Comparison of ENCODE assay signal across 21 cellular contexts in genomic region chr16:76614255-76614654, GRCh38.
DNase-seq lines count a peak whose midpoint lies in the region; ATAC-seq and TF ChIP-seq lines count a peak whose summit lies in the region.
"Had no signal": no experiment of that assay in that cellular context is flagged by ENCODE, and none has a peak within 500 bp of the region (broad histone marks: within the 10 kb centered on the region; RNA-seq: fewer than 3 reads in every experiment).

No MANE protein-coding gene starts in this region.

- CTCF ChIA-PET in MCF 10A (lab: Yijun Ruan, JAX), result interaction anchor here (0.7 kb wide), 1 partner anchor 815 kb away, joined by 4 read pairs; no protein-coding TSS in a partner anchor

- TF ChIP-seq CTCF in MCF 10A (IDR thresholded peaks at IDR 0.05; ENCODE audit: unreplicated experiment), result no peak

- BruUV-seq in MCF 10A (replicated peaks; lab: Mats Ljungman, UMichigan), result no TSS peak

- intact Hi-C loops in MCF 10A (cut with micrococcal nuclease), result no loop called here

- no peak for ATAC-seq in HG03095 (IDR thresholded peaks at IDR 0.05; ENCODE audit: unreplicated experiment)
- no peak for ATAC-seq in stimulated activated naive B cell treated with anti-CD40 and anti-IgM and Interleukin-4, amounts not matched to agents 10 μg/mL and 1 μg/mL and 100 μg/mL, for 72 hours (replicated peaks)
- ATAC-seq: activated CD4-positive, CD25-positive, alpha-beta regulatory T cell treated with anti-CD3 and anti-CD28 coated beads, Interleukin-2, amount 50 U/mL, for 24 hours; activated CD8-positive, alpha-beta T cell treated with anti-CD3 and anti-CD28 coated beads for 36 hours; left cardiac atrium; PC-3; stimulated activated naive CD8-positive, alpha-beta T cell treated with anti-CD3 and anti-CD28 coated beads, Interleukin-15, amount 100 ng/mL, for 72 hours had no signal

- no peaks in the 10 kb centered on the region for H3K9me3 Mint-ChIP-seq in MCF 10A (ENCODE audit: unreplicated experiment)
- H3K9me3 Mint-ChIP-seq in stimulated activated naive B cell treated with anti-CD40 and anti-IgM and Interleukin-4, amounts not matched to agents 10 μg/mL and 1 μg/mL and 100 μg/mL, for 72 hours, result no peaks in the 10 kb centered on the region
- H3K9me3 Mint-ChIP-seq: activated CD8-positive, alpha-beta T cell treated with anti-CD3 and anti-CD28 coated beads for 36 hours had no signal

- no peak overlapping the region for H3K27ac Mint-ChIP-seq in MCF 10A (ENCODE audit: low read depth, unreplicated experiment)
- H3K27ac Mint-ChIP-seq in stimulated activated naive B cell treated with anti-CD40 and anti-IgM and Interleukin-4, amounts not matched to agents 10 μg/mL and 1 μg/mL and 100 μg/mL, for 72 hours, result no peak overlapping the region
- H3K27ac Mint-ChIP-seq: activated CD8-positive, alpha-beta T cell treated with anti-CD3 and anti-CD28 coated beads for 36 hours; HFFc6; stimulated activated naive CD8-positive, alpha-beta T cell treated with anti-CD3 and anti-CD28 coated beads, Interleukin-15, amount 100 ng/mL, for 72 hours had no signal

- DNase-seq in Ammon's horn (ENCODE audit: low spot score) (peak; percentile 47), NCI-H1105 treated with DMSO at 0.1 percent for 48 hours (lab: John Stamatoyannopoulos, UW) (peak; percentile 91), NCI-H446 treated with DMSO at 0.1 percent for 48 hours (lab: John Stamatoyannopoulos, UW) (peak; percentile 85), cerebellar cortex (ENCODE audit: low spot score) (peak; percentile 88), MCF 10A (ENCODE audit: unreplicated experiment) (no peak), NOMO-1 treated with dmso at 0.1 percent for 144 hours (lab: John Stamatoyannopoulos, UW; ENCODE audit: unreplicated experiment) (no peak)
- DNase-seq in stimulated activated naive B cell treated with anti-CD40 and anti-IgM and Interleukin-4, amounts not matched to agents 10 μg/mL and 1 μg/mL and 100 μg/mL, for 72 hours, result no peak
- DNase-seq: activated CD8-positive, alpha-beta T cell treated with anti-CD3 and anti-CD28 coated beads for 36 hours; activated naive CD4-positive, alpha-beta T cell treated with Interleukin-2 at 50 U/mL for 16 hours; HFFc6; Kasumi-1; left cardiac atrium; mesenchymal stem cell; naive B cell; NCI-H1436; PC-3; Right ventricle myocardium superior; stimulated activated naive CD8-positive, alpha-beta T cell treated with anti-CD3 and anti-CD28 coated beads, Interleukin-15, amount 100 ng/mL, for 72 hours; transverse colon had no signal

- no peak overlapping the region for H3K4me3 Mint-ChIP-seq in MCF 10A (ENCODE audit: unreplicated experiment)
- no peak overlapping the region for H3K4me3 Mint-ChIP-seq in stimulated activated naive B cell treated with anti-CD40 and anti-IgM and Interleukin-4, amounts not matched to agents 10 μg/mL and 1 μg/mL and 100 μg/mL, for 72 hours
- H3K4me3 Mint-ChIP-seq: activated CD8-positive, alpha-beta T cell treated with anti-CD3 and anti-CD28 coated beads for 36 hours; HFFc6; naive B cell; stimulated activated naive CD8-positive, alpha-beta T cell treated with anti-CD3 and anti-CD28 coated beads, Interleukin-15, amount 100 ng/mL, for 72 hours had no signal

- no peaks in the 10 kb centered on the region for H3K36me3 Mint-ChIP-seq in MCF 10A (ENCODE audit: insufficient read depth, unreplicated experiment)
- no peaks in the 10 kb centered on the region for H3K36me3 Mint-ChIP-seq in stimulated activated naive B cell treated with anti-CD40 and anti-IgM and Interleukin-4, amounts not matched to agents 10 μg/mL and 1 μg/mL and 100 μg/mL, for 72 hours
- H3K36me3 Mint-ChIP-seq: naive B cell had no signal

- no peaks in the 10 kb centered on the region for H3K27me3 Mint-ChIP-seq in MCF 10A (ENCODE audit: insufficient read depth, unreplicated experiment)
- H3K27me3 Mint-ChIP-seq in stimulated activated naive B cell treated with anti-CD40 and anti-IgM and Interleukin-4, amounts not matched to agents 10 μg/mL and 1 μg/mL and 100 μg/mL, for 72 hours, result no peaks in the 10 kb centered on the region
- H3K27me3 Mint-ChIP-seq: activated CD8-positive, alpha-beta T cell treated with anti-CD3 and anti-CD28 coated beads for 36 hours; naive B cell; stimulated activated naive CD8-positive, alpha-beta T cell treated with anti-CD3 and anti-CD28 coated beads, Interleukin-15, amount 100 ng/mL, for 72 hours had no signal

- POLR2A ChIA-PET in MCF 10A (lab: Yijun Ruan, JAX), result interaction anchor here (1.2 kb wide), 1 partner anchor 319 kb away, joined by 3 read pairs; no protein-coding TSS in a partner anchor

- no peaks in the 10 kb centered on the region for H3K4me1 Mint-ChIP-seq in MCF 10A (ENCODE audit: insufficient read depth, unreplicated experiment)
- H3K4me1 Mint-ChIP-seq in stimulated activated naive B cell treated with anti-CD40 and anti-IgM and Interleukin-4, amounts not matched to agents 10 μg/mL and 1 μg/mL and 100 μg/mL, for 72 hours, result no peaks in the 10 kb centered on the region
- H3K4me1 Mint-ChIP-seq: naive B cell; stimulated activated naive CD8-positive, alpha-beta T cell treated with anti-CD3 and anti-CD28 coated beads, Interleukin-15, amount 100 ng/mL, for 72 hours had no signal

Comparison
In these comparisons a context has a peak if more than half of its experiments do, and no peak if none do; other contexts are left out.
1. DNase-seq: peak in Ammon's horn (single experiment), NCI-H1105 treated with DMSO at 0.1 percent for 48 hours (single experiment), NCI-H446 treated with DMSO at 0.1 percent for 48 hours (single experiment) and cerebellar cortex (single experiment); none in MCF 10A (single experiment), NOMO-1 treated with dmso at 0.1 percent for 144 hours (single experiment) and stimulated activated naive B cell treated with anti-CD40 and anti-IgM and Interleukin-4, amounts not matched to agents 10 μg/mL and 1 μg/mL and 100 μg/mL, for 72 hours (single experiment).